In genomic region chr7:112939589-112940313, GRCh38 we compare ENCODE assay signal across 1 cellular context.
TF ChIP-seq lines count a peak whose summit lies in the region.

No MANE protein-coding gene starts in this region.

TF ChIP-seq in K562, 482 proteins besides CTCF, POLR2A, EP300 and RAD21 (continued from another document):
- TF ChIP-seq ZNF431 (CRISPR knock-in tag; IDR thresholded peaks at IDR 0.05) (no peak), SNAPC5 (CRISPR knock-in tag; IDR thresholded peaks at IDR 0.05) (no peak), SMAD4 (CRISPR knock-in tag; conservative IDR thresholded peaks at IDR 0.05) (no peak; the same call in none of the 2 replicates), ZBTB43 (CRISPR knock-in tag; IDR thresholded peaks at IDR 0.05) (no peak), E2F6 (IDR thresholded peaks at IDR 0.05; ENCODE audit: borderline replicate concordance in 1 of 2, extremely low read depth in 1 of 2, insufficient read depth in 1 of 2, insufficient read length in 1 of 2, low read depth in 1 of 2, low read length in 1 of 2, poor library complexity in 1 of 2, severe bottlenecking in 1 of 2) (no peak), MLLT1 (IDR thresholded peaks at IDR 0.05) (no peak), IRF1 (CRISPR knock-in tag; IDR thresholded peaks at IDR 0.05; ENCODE audit: borderline replicate concordance) (no peak), REST (CRISPR knock-in tag; IDR thresholded peaks at IDR 0.05; ENCODE audit: low read depth) (peak; percentile 24; the same call in 1 of the 2 replicates), CBFB (CRISPR knock-in tag; IDR thresholded peaks at IDR 0.05) (no peak), PHB2 (IDR thresholded peaks at IDR 0.05; ENCODE audit: low read depth) (no peak), SRSF7 (optimal IDR thresholded peaks at IDR 0.05; ENCODE audit: low read depth, low read length) (no peak), PCBP2 (IDR thresholded peaks at IDR 0.05; ENCODE audit: low read depth, low read length, poor library complexity, severe bottlenecking) (no peak), IRF9 (tag; IDR thresholded peaks at IDR 0.05) (no peak), MTF1 (CRISPR knock-in tag; IDR thresholded peaks at IDR 0.05; ENCODE audit: borderline replicate concordance) (no peak), USF2 (CRISPR knock-in tag; IDR thresholded peaks at IDR 0.05) (peak; percentile 57; the same call in 1 of the 2 replicates), HDAC3 (IDR thresholded peaks at IDR 0.05; ENCODE audit: borderline replicate concordance, partially characterized antibody) (no peak), EP400 (IDR thresholded peaks at IDR 0.05) (peak; percentile 83), PRPF4 (IDR thresholded peaks at IDR 0.05; ENCODE audit: insufficient read depth, low read depth, low read length, poor library complexity, severe bottlenecking) (no peak), HMBOX1 (IDR thresholded peaks at IDR 0.05) (no peak), CREM (IDR thresholded peaks at IDR 0.05; ENCODE audit: low read depth) (no peak; the same call in 1 of the 2 replicates), ZZZ3 (IDR thresholded peaks at IDR 0.05) (no peak), RBM17 (IDR thresholded peaks at IDR 0.05; ENCODE audit: borderline replicate concordance, low read depth, low read length) (no peak), ZNF764 (CRISPR knock-in tag; IDR thresholded peaks at IDR 0.05; ENCODE audit: low read depth) (0 out of 2 replicates have a peak, but pooled peaks have one; percentile 14), SPI1 (IDR thresholded peaks at IDR 0.05; ENCODE audit: borderline replicate concordance, low read depth, low read length) (no peak), YY1 (IDR thresholded peaks at IDR 0.05; ENCODE audit: borderline replicate concordance in 1 of 3, control insufficient read depth in 1 of 3, extremely low read depth in 1 of 3, insufficient read depth in 3 of 3, insufficient read length in 1 of 3, insufficient replicate concordance in 2 of 3, low read depth in 1 of 3, low read length in 2 of 3) (no peak), PTBP1 (IDR thresholded peaks at IDR 0.05; ENCODE audit: low read depth, low read length) (no peak), JUND (IDR thresholded peaks at IDR 0.05; ENCODE audit: borderline replicate concordance, low read depth, low read length) (peak; percentile 12; the same call in 1 of the 2 replicates), JUND (tag; IDR thresholded peaks at IDR 0.05; ENCODE audit: borderline replicate concordance, low read depth, low read length) (peak; percentile 10; the same call in 1 of the 3 replicates), CHAMP1 (IDR thresholded peaks at IDR 0.05) (no peak; the same call in 1 of the 2 replicates), ZNF668 (CRISPR knock-in tag; IDR thresholded peaks at IDR 0.05) (no peak), CHCHD3 (CRISPR knock-in tag; IDR thresholded peaks at IDR 0.05) (no peak)
